ENCODE assay signal across 25 cellular contexts in the genomic region with DNA sequence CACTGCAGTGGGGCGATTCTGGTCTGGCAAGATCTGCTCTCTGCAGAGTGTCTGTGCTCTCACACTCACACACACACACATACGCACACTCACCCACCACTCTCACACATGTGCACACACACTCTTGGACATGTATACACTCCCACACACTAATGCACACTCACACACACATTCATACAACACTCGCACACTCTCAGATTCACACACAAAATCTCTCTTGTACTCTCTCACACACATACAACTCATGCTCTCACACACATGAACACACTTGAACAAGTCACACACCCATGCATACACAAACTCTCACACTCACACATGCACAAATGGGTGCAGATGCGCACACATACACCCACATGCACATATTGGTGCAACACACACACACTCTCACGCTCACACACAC. TPM values are rescaled to one million over a fixed set of nuclear protein-coding genes. Genes with fewer than 3 reads are reported as not detected.
DNase-seq lines count a peak whose midpoint lies in the region; ATAC-seq, FAIRE-seq and TF ChIP-seq lines count a peak whose summit lies in the region.
"Had no signal": no experiment of that assay in that cellular context is flagged by ENCODE, and none has a peak within 500 bp of the region (broad histone marks: within the 10 kb centered on the region; RNA-seq: fewer than 3 reads in every experiment).

No MANE protein-coding gene starts in this region.

- DNase-seq in HTR-8/SVneo (ENCODE audit: insufficient read length, low spot score) (no peak), K562 (ENCODE audit: extremely low read depth in 1 of 4, low spot score in 3 of 4) (no peak), mesenchymal stem cell (no peak), progenitor cell of endocrine pancreas (ENCODE audit: low spot score, unreplicated experiment) (no peak)
- DNase-seq in central memory CD4-positive, alpha-beta T cell = no peak
- DNase-seq: ACHN; BE2C; C1 segment of cervical spinal cord; CD4-positive, CD25-positive, alpha-beta regulatory T cell; CD8-positive, alpha-beta memory T cell; DMS 273 treated with DMSO at 0.1 percent for 48 hours; EL; H7; KG1 had no signal

- no peak for TF ChIP-seq CTCF in K562 (IDR thresholded peaks at IDR 0.05 in 2 of 3, conservative IDR thresholded peaks at IDR 0.05 in 1 of 3; ENCODE audit: insufficient read depth in 2 of 3, low read depth in 1 of 3, low read length in 3 of 3)
- no peak for TF ChIP-seq CTCF in progenitor cell of endocrine pancreas (IDR thresholded peaks at IDR 0.05; ENCODE audit: unreplicated experiment)

- peak overlapping the region; percentile 0 for H3K27ac Mint-ChIP-seq in progenitor cell of endocrine pancreas
- H3K27ac Mint-ChIP-seq: CD8-positive, alpha-beta memory T cell; GM23338; IgD-negative memory B cell had no signal

- H3K36me3 Mint-ChIP-seq in progenitor cell of endocrine pancreas (ENCODE audit: insufficient read depth) = peaks cover 3% of the 10 kb centered on the region
- H3K36me3 Mint-ChIP-seq: CD4-positive, CD25-positive, alpha-beta regulatory T cell had no signal

- no peaks in the 10 kb centered on the region for H3K9me3 ChIP-seq in K562 (replicated peaks; ENCODE audit: control insufficient read depth, insufficient read depth, low read depth, low read length)
- H3K9me3 ChIP-seq in mesenchymal stem cell (ENCODE audit: control insufficient read depth, low read length) = peaks cover 17% of the 10 kb centered on the region
- H3K9me3 ChIP-seq: BE2C had no signal

- no peak overlapping the region for H2BK5ac ChIP-seq in mesenchymal stem cell (ENCODE audit: low read depth, low read length, poor library complexity, severe bottlenecking)

- H3K4me3 Mint-ChIP-seq in progenitor cell of endocrine pancreas (ENCODE audit: low read depth) = no peak overlapping the region
- H3K4me3 Mint-ChIP-seq: CD8-positive, alpha-beta memory T cell; GM23338; IgD-negative memory B cell had no signal

- H3K79me1 ChIP-seq in mesenchymal stem cell (replicated peaks; ENCODE audit: low read length, poor library complexity, severe bottlenecking) = no peaks in the 10 kb centered on the region

- H3K18ac ChIP-seq in mesenchymal stem cell (ENCODE audit: low read depth in 1 of 2, low read length in 2 of 2) = no peak overlapping the region

- TF ChIP-seq RAD21 in K562 (CRISPR knock-in tag; conservative IDR thresholded peaks at IDR 0.05 in 1 of 2, IDR thresholded peaks at IDR 0.05 in 1 of 2) = no peak

- H3K4me1 ChIP-seq in K562 (replicated peaks in 1 of 2; ENCODE audit: control insufficient read depth in 2 of 2, insufficient read depth in 2 of 2, low read length in 2 of 2) (peaks cover 0 to 6% of the 10 kb centered on the region in 2 experiments; a peak in 3 of 5 replicates), mesenchymal stem cell (ENCODE audit: control insufficient read depth, insufficient read depth, low read depth, low read length) (peaks cover 18% of the 10 kb centered on the region)

- H3K79me2 ChIP-seq in K562 (ENCODE audit: control insufficient read depth, insufficient read depth, low read length) = no peaks in the 10 kb centered on the region

- 0% methylated on average over 5 of the region's 5 CpGs for WGBS in K562 (ENCODE audit: insufficient coverage, low coverage, missing lambda C conversion rate)
- 90% methylated on average over 5 of the region's 5 CpGs for whole genome bisulfite sequencing in mesenchymal stem cell

- POLR2A ChIA-PET in K562 (lab: Yijun Ruan, JAX) = no interaction called here

- H3K9ac ChIP-seq in K562 (ENCODE audit: insufficient read depth in 1 of 2, low read depth in 2 of 2, low read length in 2 of 2) = no peak overlapping the region
- no peak overlapping the region for H3K9ac ChIP-seq in mesenchymal stem cell (ENCODE audit: low read length)

- H3K27me3 ChIP-seq in K562 (ENCODE audit: control insufficient read depth in 2 of 2, insufficient read depth in 2 of 2, low read length in 2 of 2) = peaks cover 9 to 28% of the 10 kb centered on the region in 2 experiments; a peak in 3 of 5 replicates
- peaks cover 0 to 48% of the 10 kb centered on the region in 2 experiments for H3K27me3 ChIP-seq in mesenchymal stem cell (ENCODE audit: control insufficient read depth in 1 of 2, insufficient read depth in 1 of 2, low read length in 2 of 2)

- peaks cover 18% of the 10 kb centered on the region for H3K27me3 Mint-ChIP-seq in progenitor cell of endocrine pancreas

- H3K4me2 ChIP-seq in K562 (ENCODE audit: insufficient read depth, low read length) (no peak overlapping the region), mesenchymal stem cell (ENCODE audit: low read length, poor library complexity, severe bottlenecking) (no peak overlapping the region)
- H3K4me2 ChIP-seq: GM23338 had no signal

- H3K4me3 ChIP-seq in K562 (no peak overlapping the region), mesenchymal stem cell (ENCODE audit: insufficient read depth in 1 of 2, low read depth in 1 of 2, low read length in 2 of 2) (no peak overlapping the region)
- H3K4me3 ChIP-seq: GM23338 had no signal

- BruUV-seq in K562 (replicated peaks; lab: Mats Ljungman, UMichigan) = no TSS peak

- no peak overlapping the region for H2BK120ac ChIP-seq in mesenchymal stem cell (ENCODE audit: low read depth, low read length)

- ATAC-seq in K562 (no peak), HG03196 (IDR thresholded peaks at IDR 0.05; ENCODE audit: unreplicated experiment) (no peak), GM21381 (IDR thresholded peaks at IDR 0.05; ENCODE audit: unreplicated experiment) (no peak)
- ATAC-seq: GM23338, HCT116 had no signal

- no peak for TF ChIP-seq EP300 in K562 (IDR thresholded peaks at IDR 0.05; ENCODE audit: low read length)

- no peak overlapping the region for H3K23ac ChIP-seq in mesenchymal stem cell (ENCODE audit: low read length in 2 of 2)

- peak overlapping the region; percentile 29 for H2AK5ac ChIP-seq in mesenchymal stem cell (ENCODE audit: low read length, severe bottlenecking)

- no peak overlapping the region for H4K8ac ChIP-seq in mesenchymal stem cell (ENCODE audit: low read length)

- H3K4ac ChIP-seq in mesenchymal stem cell (ENCODE audit: low read depth in 1 of 2, low read length in 2 of 2) = no peak overlapping the region

- no peak overlapping the region for H3K27ac ChIP-seq in K562 (ENCODE audit: extremely low read depth, low read depth, low read length)
- H3K27ac ChIP-seq in mesenchymal stem cell (ENCODE audit: low read length, poor library complexity, severe bottlenecking) = no peak overlapping the region
- H3K27ac ChIP-seq: HL-60 had no signal

- FAIRE-seq in HTR-8/SVneo (lab: Jason Lieb, UNC) (peak; percentile 79), K562 (lab: Jason Lieb, UNC) (no peak)
- FAIRE-seq: A204.1, G401.6, GM12891, GM18507 had no signal

- intact Hi-C loops in K562 (cut with micrococcal nuclease) = loop anchor here (5.0 kb wide), 2 partner anchors 67 to 122 kb away; no protein-coding TSS in a partner anchor

- no peaks in the 10 kb centered on the region for H4K20me1 ChIP-seq in K562 (replicated peaks; ENCODE audit: control insufficient read depth, insufficient read depth, low read length)

- no peak overlapping the region for H3K14ac ChIP-seq in mesenchymal stem cell (ENCODE audit: low read length in 2 of 2)

- H3K9me3 Mint-ChIP-seq in progenitor cell of endocrine pancreas (ENCODE audit: low read depth) = peaks cover 12% of the 10 kb centered on the region

- in situ Hi-C loops in K562 (cut with MboI) = loop anchor here (5.0 kb wide), 1 partner anchor 287 kb away; no protein-coding TSS in a partner anchor

- no peak for TF ChIP-seq POLR2A in K562 (conservative IDR thresholded peaks at IDR 0.05)

- no peak overlapping the region for H2AFZ ChIP-seq in K562 (ENCODE audit: low read depth, low read length)
- H2AFZ ChIP-seq in mesenchymal stem cell (ENCODE audit: low read depth, low read length) = no peak overlapping the region
- H2AFZ ChIP-seq: GM23338 had no signal

- H3K4me1 Mint-ChIP-seq in progenitor cell of endocrine pancreas (ENCODE audit: low read depth) = peaks cover 8% of the 10 kb centered on the region

- no peak overlapping the region for H2BK15ac ChIP-seq in mesenchymal stem cell (ENCODE audit: low read depth, poor library complexity, severe bottlenecking)

- H3K36me3 ChIP-seq in K562 (ENCODE audit: control insufficient read depth, insufficient read depth, low read length) = no peaks in the 10 kb centered on the region
- no peaks in the 10 kb centered on the region for H3K36me3 ChIP-seq in mesenchymal stem cell (ENCODE audit: control insufficient read depth in 1 of 2, insufficient read depth in 2 of 2, low read depth in 1 of 2, low read length in 2 of 2)
- H3K36me3 ChIP-seq: BE2C had no signal

- no peak overlapping the region for H2BK12ac ChIP-seq in mesenchymal stem cell (ENCODE audit: low read length in 2 of 2)

- H4K91ac ChIP-seq in mesenchymal stem cell (ENCODE audit: low read length) = no peak overlapping the region

- H3K9me1 ChIP-seq in K562 (ENCODE audit: control insufficient read depth, insufficient read depth, low read length) = no peaks in the 10 kb centered on the region

- CTCF ChIA-PET in K562 (lab: Yijun Ruan, JAX; ENCODE audit: low intra/inter-chr PET ratio) = no interaction called here

TF ChIP-seq in K562, 482 proteins besides CTCF, POLR2A, EP300 and RAD21 (continues in another document):
- TF ChIP-seq MCM3 (IDR thresholded peaks at IDR 0.05) = 0 out of 2 replicates have a peak, but pooled peaks have one; percentile 40
- no peak for TF ChIP-seq XRCC5 (IDR thresholded peaks at IDR 0.05; ENCODE audit: low read depth, low read length)
- TF ChIP-seq FOSL1 (tag; conservative IDR thresholded peaks at IDR 0.05) = no peak
- no peak for TF ChIP-seq SMC3 (conservative IDR thresholded peaks at IDR 0.05; ENCODE audit: insufficient read depth, low read depth, low read length)

RNA-seq across cellular contexts. Expression of gene TMEM174, which starts 31.7 kb away (rescaled TPM):
- total RNA-seq in K562 (2011; cell fraction: chromatin; rRNA removed; ENCODE audit: low replicate concordance) = not detected in 2 replicates
- not detected in 2 replicates for total RNA-seq in K562 (2011; cell fraction: nucleolus; rRNA removed)
- not detected in 2 replicates for total RNA-seq in K562 (2011; cell fraction: nucleoplasm; rRNA removed)
- not detected in 2 replicates for total RNA-seq in K562 (2014; rRNA removed)
- total RNA-seq in K562 (2014; rRNA removed; fragmentation: Illumina TruSeq; extraction: Trizol) = not detected in 2 replicates
- total RNA-seq in K562 (2015; rRNA removed; fragmentation: Illumina TruSeq; extraction: Trizol) = not detected in 2 replicates
- total RNA-seq in K562 (2021) = not detected in 2 replicates
- polyA plus RNA-seq in K562 (2011; rRNA removed) = not detected in 2 replicates
- polyA plus RNA-seq in K562 (2011; cell fraction: cytosol; rRNA removed) = not detected in 2 replicates
- not detected in 2 replicates for polyA plus RNA-seq in K562 (2011; cell fraction: nucleus; rRNA removed)
- polyA plus RNA-seq in K562 (2012) = not detected in 2 replicates
- polyA plus RNA-seq in K562 (2014; fragmentation: Illumina TruSeq; extraction: Trizol) = not detected in 2 replicates
- polyA plus RNA-seq in K562 (2014; fragmentation: Nextera tagmentation; extraction: Ambion mirVana) = not detected
- polyA plus RNA-seq in K562 (2014; rRNA removed) = not detected in 2 replicates
- polyA minus RNA-seq in K562 (2011; rRNA and poly(A)+ RNA removed) = 0.12 TPM in 1 of 2 replicates, not detected in the other
- polyA minus RNA-seq in K562 (2011; cell fraction: cytosol; rRNA and poly(A)+ RNA removed) = not detected in 2 replicates
- polyA minus RNA-seq in K562 (2011; cell fraction: nucleus; rRNA and poly(A)+ RNA removed) = not detected in 2 replicates
- polyA plus RNA-seq in mesenchymal stem cell (2013, experiment 1 of 2) = not detected
- polyA plus RNA-seq in mesenchymal stem cell (2013, experiment 2 of 2) = not detected
- total RNA-seq in progenitor cell of endocrine pancreas = not detected in 2 replicates
- total RNA-seq: CD4-positive, CD25-positive, alpha-beta regulatory T cell; CD8-positive, alpha-beta memory T cell; GM23338; H7; HT1080 had no signal
- polyA plus RNA-seq: CD4-positive, CD25-positive, alpha-beta regulatory T cell; CD8-positive, alpha-beta memory T cell; GM23338; IgD-negative memory B cell had no signal
